8 cellular contexts compared by ENCODE assay signal in the genomic region with DNA sequence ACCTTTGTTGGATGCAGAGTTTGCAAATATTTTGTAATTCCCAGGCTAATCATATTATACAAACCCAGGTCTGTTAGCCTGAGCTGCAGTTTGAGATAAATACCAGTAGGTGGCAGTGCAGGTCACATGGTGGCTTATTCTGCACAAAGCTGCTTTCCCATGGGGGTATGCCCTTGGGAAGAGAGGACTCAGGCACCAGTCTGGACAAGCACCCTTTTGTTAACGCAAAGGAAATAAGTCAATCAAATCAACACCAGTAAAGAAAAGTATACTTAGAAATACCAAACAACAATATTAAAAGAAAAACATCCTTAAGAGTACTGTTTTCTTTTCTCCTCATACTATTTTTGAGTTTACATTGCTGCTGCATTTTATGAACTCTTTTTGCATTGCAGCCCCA.
DNase-seq lines count a peak whose midpoint lies in the region; TF ChIP-seq lines count a peak whose summit lies in the region.

No MANE protein-coding gene starts in this region.

- no peaks in the 10 kb centered on the region for H3F3A ChIP-seq in OCI-LY1 (ENCODE audit: insufficient read depth, low read length)

- no peaks in the 10 kb centered on the region for H4K20me1 ChIP-seq in OCI-LY1 (ENCODE audit: insufficient read depth, low read length)

- H3K4me1 ChIP-seq in OCI-LY1 (ENCODE audit: insufficient read depth, low read length, severe bottlenecking): peaks cover 73% of the 10 kb centered on the region

- H3K9me3 Mint-ChIP-seq in HFFc6: no peaks in the 10 kb centered on the region
- H3K9me3 Mint-ChIP-seq in endothelial cell (ENCODE audit: unreplicated experiment): no peaks in the 10 kb centered on the region

- peak overlapping the region; percentile 76 for H3K27ac ChIP-seq in OCI-LY1 (ENCODE audit: low read depth, low read length, poor library complexity, severe bottlenecking)

- no peaks in the 10 kb centered on the region for H3K36me3 ChIP-seq in OCI-LY1 (ENCODE audit: insufficient read depth, low read length)

- H3K4me3 ChIP-seq in OCI-LY1 (ENCODE audit: low read depth, low read length, poor library complexity, severe bottlenecking): no peak overlapping the region

- H3K27me3 ChIP-seq in OCI-LY1 (ENCODE audit: insufficient read depth, low read length): no peaks in the 10 kb centered on the region

- H2AFZ ChIP-seq in OCI-LY1 (ENCODE audit: low read length): no peak overlapping the region

- H3K4me1 Mint-ChIP-seq in HFFc6 (ENCODE audit: low read depth) (peaks cover 63% of the 10 kb centered on the region), endothelial cell (ENCODE audit: unreplicated experiment) (no peaks in the 10 kb centered on the region)

- H3K9me3 ChIP-seq in OCI-LY1 (ENCODE audit: low read length): no peaks in the 10 kb centered on the region

- H3K27ac Mint-ChIP-seq in HFFc6 (no peak overlapping the region; the same call in 1 of the 2 replicates), endothelial cell (ENCODE audit: unreplicated experiment) (no peak overlapping the region)

- H3K9ac ChIP-seq in OCI-LY1 (ENCODE audit: low read length): no peak overlapping the region; the same call in 1 of the 2 replicates

- no peaks in the 10 kb centered on the region for H3K9me2 ChIP-seq in OCI-LY1 (ENCODE audit: low read depth, low read length)

- DNase-seq in activated T-cell treated with anti-CD3 and anti-CD28 coated beads for 48 hours (ENCODE audit: low read depth): peak; percentile 1
- DNase-seq in activated T-cell treated with anti-CD3 and anti-CD28 coated beads for 4 hours: no peak
- peak; percentile 42 for DNase-seq in HFFc6
- peak; percentile 48 for DNase-seq in endothelial cell (ENCODE audit: low spot score)
- peak; percentile 70 for DNase-seq in myocyte (ENCODE audit: low read depth)
- no peak for DNase-seq in NCI-H226
- DNase-seq in activated gamma-delta T cell treated with Interleukin-2 at 50 U/mL for 16 hours: no peak

- H3K79me2 ChIP-seq in OCI-LY1 (ENCODE audit: insufficient read depth, low read length): no peaks in the 10 kb centered on the region

- H3K4me3 Mint-ChIP-seq in HFFc6 (no peak overlapping the region), endothelial cell (ENCODE audit: unreplicated experiment) (no peak overlapping the region)

- no peaks in the 10 kb centered on the region for H3K36me3 Mint-ChIP-seq in HFFc6 (ENCODE audit: low read depth)
- no peaks in the 10 kb centered on the region for H3K36me3 Mint-ChIP-seq in endothelial cell (ENCODE audit: low read depth, unreplicated experiment)

- H3K27me3 Mint-ChIP-seq in HFFc6 (ENCODE audit: insufficient read depth): no peaks in the 10 kb centered on the region
- H3K27me3 Mint-ChIP-seq in endothelial cell (ENCODE audit: unreplicated experiment): no peaks in the 10 kb centered on the region

- H3K4me2 ChIP-seq in OCI-LY1 (ENCODE audit: low read length): peak overlapping the region; percentile 45

- TF ChIP-seq CTCF in HFFc6 (IDR thresholded peaks at IDR 0.05) (peak; percentile 96), OCI-LY1 (IDR thresholded peaks at IDR 0.05; ENCODE audit: low read length) (peak; percentile 92), endothelial cell (IDR thresholded peaks at IDR 0.05; ENCODE audit: unreplicated experiment) (peak; percentile 91)

Comparison
In these comparisons a context has a peak if more than half of its experiments do, and no peak if none do; other contexts are left out.
1. DNase-seq: peak in activated T-cell treated with anti-CD3 and anti-CD28 coated beads for 48 hours (single experiment), HFFc6 (single experiment), endothelial cell (single experiment) and myocyte (single experiment); none in activated T-cell treated with anti-CD3 and anti-CD28 coated beads for 4 hours (single experiment), NCI-H226 (single experiment) and activated gamma-delta T cell treated with Interleukin-2 at 50 U/mL for 16 hours (single experiment).
2. Peak in every context shown above with its lines, with median percentiles within 50 percentile points of each other: CTCF ChIP-seq.